Comparison of ENCODE assay signal across 25 cellular contexts in the genomic region with DNA sequence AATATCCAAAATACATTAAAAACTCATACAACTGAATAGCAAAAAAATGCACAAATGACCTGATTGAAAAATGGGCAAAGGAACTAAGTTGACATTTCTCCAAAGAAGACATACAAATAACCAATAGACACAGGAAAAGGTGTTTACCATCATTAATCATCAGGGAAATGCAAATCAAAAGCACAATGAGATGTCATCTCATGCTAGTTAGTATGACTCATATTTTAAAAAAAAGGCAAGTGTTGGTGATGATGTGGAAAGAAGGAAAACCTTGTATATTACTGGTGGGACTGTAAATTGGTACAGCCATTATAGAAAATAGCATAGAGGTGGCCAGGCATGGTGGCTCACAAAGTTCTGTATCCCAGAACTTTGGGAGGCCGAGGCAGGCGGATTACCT.
DNase-seq lines count a peak whose midpoint lies in the region; ATAC-seq and TF ChIP-seq lines count a peak whose summit lies in the region.
"Had no signal": no experiment of that assay in that cellular context is flagged by ENCODE, and none has a peak within 500 bp of the region (broad histone marks: within the 10 kb centered on the region; RNA-seq: fewer than 3 reads in every experiment).

No MANE protein-coding gene starts in this region.

- DNase-seq in DMS53 treated with DMSO at 0.1 percent for 48 hours (lab: John Stamatoyannopoulos, UW; ENCODE audit: unreplicated experiment) (peak; percentile 34), NCI-H226 (peak; percentile 37), epithelial cell of prostate (ENCODE audit: low read depth, low spot score) (peak; percentile 6), type B pancreatic cell (ENCODE audit: extremely low spot score, unreplicated experiment) (no peak), amniotic stem cell (lab: John Stamatoyannopoulos, UW) (no peak)
- DNase-seq in activated CD8-positive, alpha-beta memory T cell treated with anti-CD3 and anti-CD28 coated beads, Interleukin-2, amount 50 U/mL, for 48 hours: no peak
- DNase-seq: C1 segment of cervical spinal cord; CD4-positive, alpha-beta memory T cell; COR-L47; DMS79 treated with DMSO at 0.1 percent for 48 hours; GOT3; HFFc6; IMR-90; KG1; MM.1S; NCI-H1092; NCI-H1417 treated with DMSO at 0.1 percent for 48 hours; NCI-H1694 treated with DMSO at 0.1 percent for 48 hours; NCI-H2081; NCI-H2227 treated with DMSO at 0.1 percent for 48 hours; NCI-H510A; NCI-H69; SHP77 treated with DMSO at 0.1 percent for 48 hours had no signal

- H3K27me3 Mint-ChIP-seq in type B pancreatic cell: peaks cover 9% of the 10 kb centered on the region

- H3K9me3 Mint-ChIP-seq in type B pancreatic cell: no peaks in the 10 kb centered on the region

- TF ChIP-seq CTCF in type B pancreatic cell (conservative IDR thresholded peaks at IDR 0.05): no peak

- peaks cover 5% of the 10 kb centered on the region for H3K4me1 Mint-ChIP-seq in type B pancreatic cell (ENCODE audit: unreplicated experiment)
- H3K4me1 Mint-ChIP-seq: CD4-positive, alpha-beta memory T cell had no signal

- ATAC-seq in GM21619 (IDR thresholded peaks at IDR 0.05; ENCODE audit: unreplicated experiment): no peak

- peak overlapping the region; percentile 31 for H3K27ac Mint-ChIP-seq in type B pancreatic cell
- H3K27ac Mint-ChIP-seq: CD4-positive, alpha-beta memory T cell; HFFc6 had no signal

- H3K36me3 Mint-ChIP-seq in type B pancreatic cell: no peaks in the 10 kb centered on the region
- H3K36me3 Mint-ChIP-seq: CD4-positive, alpha-beta memory T cell had no signal

- no peak overlapping the region for H3K4me3 Mint-ChIP-seq in type B pancreatic cell
- H3K4me3 Mint-ChIP-seq: CD4-positive, alpha-beta memory T cell; HFFc6 had no signal

- H3K27ac ChIP-seq in epithelial cell of prostate: no peak overlapping the region
- H3K27ac ChIP-seq: RWPE1 had no signal

Comparison
In these comparisons a context has a peak if more than half of its experiments do, and no peak if none do; other contexts are left out.
1. DNase-seq: peak in DMS53 treated with DMSO at 0.1 percent for 48 hours (single experiment), NCI-H226 (single experiment) and epithelial cell of prostate (single experiment); none in type B pancreatic cell (single experiment), activated CD8-positive, alpha-beta memory T cell treated with anti-CD3 and anti-CD28 coated beads, Interleukin-2, amount 50 U/mL, for 48 hours (single experiment) and amniotic stem cell (single experiment).